In genomic region chr17:50533720-50534148, GRCh38 we compare ENCODE assay signal across 10 cellular contexts. TPM values are rescaled to one million over a fixed set of nuclear protein-coding genes. Genes with fewer than 3 reads are reported as not detected.
DNase-seq lines count a peak whose midpoint lies in the region; ATAC-seq and TF ChIP-seq lines count a peak whose summit lies in the region.
"Had no signal": no experiment of that assay in that cellular context is flagged by ENCODE, and none has a peak within 500 bp of the region (broad histone marks: within the 10 kb centered on the region; RNA-seq: fewer than 3 reads in every experiment).

No MANE protein-coding gene starts in this region.

- H3K9me3 ChIP-seq in cardiac muscle cell (ENCODE audit: low read depth) = no peaks in the 10 kb centered on the region
- H3K9me3 ChIP-seq: thoracic aorta had no signal

- intact Hi-C loops in sciatic nerve (cut with DNase I) = no loop called here

- peaks cover 10% of the 10 kb centered on the region for H3K27me3 ChIP-seq in cardiac muscle cell

- no peak overlapping the region for H3K27ac ChIP-seq in cardiac muscle cell
- H3K27ac ChIP-seq: thoracic aorta had no signal

- TF ChIP-seq CTCF in cardiac muscle cell (IDR thresholded peaks at IDR 0.05; ENCODE audit: low read depth, low read length) = no peak

- H3K36me3 ChIP-seq in cardiac muscle cell = no peaks in the 10 kb centered on the region
- H3K36me3 ChIP-seq: thoracic aorta had no signal

- H3K4me3 ChIP-seq in cardiac muscle cell = no peak overlapping the region
- H3K4me3 ChIP-seq: thoracic aorta had no signal

- ATAC-seq in sciatic nerve (peak; percentile 58), GM21576 (IDR thresholded peaks at IDR 0.05; ENCODE audit: unreplicated experiment) (no peak), GM21447 (IDR thresholded peaks at IDR 0.05; ENCODE audit: unreplicated experiment) (no peak)

- peaks cover 28% of the 10 kb centered on the region for H3K4me1 ChIP-seq in cardiac muscle cell (ENCODE audit: low read depth)

- DNase-seq in GM03348 (ENCODE audit: low spot score) = peak; percentile 49
- peak; percentile 15 for DNase-seq in RPMI7951 (ENCODE audit: low read depth)
- peak; percentile 54 to 77 for DNase-seq in cardiac muscle cell (ENCODE audit: low read depth in 1 of 2, low spot score in 1 of 2)
- DNase-seq in sciatic nerve (ENCODE audit: low spot score) = peak; percentile 81
- DNase-seq in C1 segment of cervical spinal cord (lab: John Stamatoyannopoulos, UW) = no peak
- no peak for DNase-seq in activated CD8-positive, alpha-beta memory T cell treated with anti-CD3 and anti-CD28 coated beads, Interleukin-2, amount 50 U/mL, for 4 hours

RNA-seq across cellular contexts. Expression of gene EPN3, which starts 1.2 kb away (rescaled TPM):
- not detected in 2 replicates for total RNA-seq in RPMI7951 (2014; rRNA removed; shearing (Covaris generic))
- 2.0 and 3.1 TPM in 2 replicates for total RNA-seq in cardiac muscle cell
- polyA plus RNA-seq in cardiac muscle cell = 1.9 and 3.5 TPM in 2 replicates
- 0.27 TPM for total RNA-seq in sciatic nerve
- total RNA-seq: T-helper 2 cell treated with Interferon-gamma antibody and Interleukin-4, amounts not matched to agents 100 ng/mL and 5 ng/mL, for 36 hours had no signal

RNA-seq across cellular contexts. Expression of gene SPATA20, which starts 13.2 kb away (rescaled TPM):
- total RNA-seq in RPMI7951 (2014; rRNA removed; shearing (Covaris generic)) = 15.5 and 20.5 TPM in 2 replicates
- total RNA-seq in cardiac muscle cell (194 and 216 TPM in 2 replicates), sciatic nerve (37.5 TPM)
- 103 and 162 TPM in 2 replicates for polyA plus RNA-seq in cardiac muscle cell

RNA-seq across cellular contexts. Expression of gene MYCBPAP, which starts 25.5 kb away (rescaled TPM):
- total RNA-seq in RPMI7951 (2014; rRNA removed; shearing (Covaris generic)) = 0.29 TPM in 1 of 2 replicates, not detected in the other
- total RNA-seq in cardiac muscle cell (1.2 and 3.2 TPM in 2 replicates), sciatic nerve (3.3 TPM)
- polyA plus RNA-seq in cardiac muscle cell = 1.2 and 2.5 TPM in 2 replicates

RNA-seq across cellular contexts. Expression of gene CACNA1G, which starts 26.8 kb away (rescaled TPM):
- under 0.01 and 0.12 TPM in 2 replicates for total RNA-seq in RPMI7951 (2014; rRNA removed; shearing (Covaris generic))
- total RNA-seq in cardiac muscle cell = 29.7 and 46.1 TPM in 2 replicates
- polyA plus RNA-seq in cardiac muscle cell = 19.0 and 22.8 TPM in 2 replicates
- total RNA-seq in sciatic nerve = 0.36 TPM
- total RNA-seq: T-helper 2 cell treated with Interferon-gamma antibody and Interleukin-4, amounts not matched to agents 100 ng/mL and 5 ng/mL, for 36 hours had no signal

RNA-seq across cellular contexts. Expression of gene RSAD1, which starts 55.1 kb away (rescaled TPM):
- total RNA-seq in RPMI7951 (2014; rRNA removed; shearing (Covaris generic)) = 10.0 and 11.1 TPM in 2 replicates
- total RNA-seq in cardiac muscle cell (24.1 and 35.8 TPM in 2 replicates), sciatic nerve (33.3 TPM)
- polyA plus RNA-seq in cardiac muscle cell = 39.7 and 55.4 TPM in 2 replicates

Comparison
In these comparisons a context has a peak if more than half of its experiments do, and no peak if none do; other contexts are left out.
1. DNase-seq: peak in GM03348 (single experiment), RPMI7951 (single experiment), cardiac muscle cell (2 of 2) and sciatic nerve (single experiment); none in C1 segment of cervical spinal cord (0 of 14) and activated CD8-positive, alpha-beta memory T cell treated with anti-CD3 and anti-CD28 coated beads, Interleukin-2, amount 50 U/mL, for 4 hours (single experiment).